7 cellular contexts compared by ENCODE assay signal in the genomic region with DNA sequence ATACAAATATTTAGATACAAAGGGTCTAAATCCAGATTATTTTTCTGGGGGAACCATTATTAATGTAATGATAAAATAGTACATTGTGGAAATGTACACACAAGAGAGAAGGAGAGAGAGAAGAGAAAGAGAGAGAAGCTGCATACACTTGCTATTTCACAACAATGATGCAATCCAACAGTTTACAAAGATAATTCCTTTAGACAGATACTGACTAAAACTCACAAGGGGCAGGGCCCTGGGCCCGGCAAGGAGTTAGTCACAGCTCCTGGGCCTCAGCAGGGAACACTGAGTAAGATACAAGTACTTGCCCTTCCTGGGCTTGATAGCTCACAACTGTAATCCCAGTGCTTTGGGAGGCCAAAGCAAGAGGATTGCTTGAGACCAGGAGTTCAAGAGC. TPM values are rescaled to one million over a fixed set of nuclear protein-coding genes. Genes with fewer than 3 reads are reported as not detected.
DNase-seq lines count a peak whose midpoint lies in the region; ATAC-seq, FAIRE-seq and TF ChIP-seq lines count a peak whose summit lies in the region.
"Not testable (repeated sequence)": the region's sequence is repeated elsewhere in the genome, so short reads cannot be mapped to it uniquely, and the experiment has no call there.

No MANE protein-coding gene starts in this region.

- H3K4me1 ChIP-seq in PC-3 (ENCODE audit: insufficient read depth, low read length); astrocyte (ENCODE audit: insufficient read depth, low read length): not testable (repeated sequence)

- CTCF ChIA-PET in PC-3 (lab: Charles Lee), result not testable (repeated sequence)

- BruUV-seq in PC-3 (replicated peaks; lab: Mats Ljungman, UMichigan), result not testable (repeated sequence)

- not testable (repeated sequence) for H3K27me3 ChIP-seq in PC-3 (ENCODE audit: low read length); astrocyte (ENCODE audit: insufficient read depth, low read length)

- DNase-seq in EL (peak; percentile 80), Kasumi-1 (lab: John Stamatoyannopoulos, UW) (peak; percentile 0), PC-3 (peak; percentile 41), astrocyte (ENCODE audit: low read depth) (peak; percentile 47), fibroblast of mammary gland (ENCODE audit: low read depth) (peak; percentile 93), iris pigment epithelial cell (ENCODE audit: low read depth) (peak; percentile 95), posterior vena cava (ENCODE audit: low spot score) (peak; percentile 87)

- FAIRE-seq in astrocyte (lab: Jason Lieb, UNC), result not testable (repeated sequence)

- not testable (repeated sequence) for H3K36me3 ChIP-seq in PC-3 (ENCODE audit: low read depth, low read length); astrocyte (ENCODE audit: insufficient read depth, low read length)

- not testable (repeated sequence) for H3K27me3 Mint-ChIP-seq in astrocyte (ENCODE audit: low read depth, unreplicated experiment)

- peak; percentile 51 for ATAC-seq in PC-3

- intact Hi-C loops in PC-3 (cut with micrococcal nuclease), result loop anchor here (5.0 kb wide), 1 partner anchor 402 kb away; a partner anchor contains a TSS
- intact Hi-C loops in posterior vena cava (cut with DNase I), result not testable (repeated sequence)

- H2AFZ ChIP-seq in PC-3 (ENCODE audit: low read length); astrocyte (ENCODE audit: low read depth, low read length): not testable (repeated sequence)

- H3K4me2 ChIP-seq in PC-3 (ENCODE audit: low read length); astrocyte (ENCODE audit: low read length): not testable (repeated sequence)

- not testable (repeated sequence) for H3K9ac ChIP-seq in PC-3 (ENCODE audit: low read length); astrocyte (ENCODE audit: low read length)

- not testable (repeated sequence) for H3F3A ChIP-seq in PC-3 (ENCODE audit: low read length, unreplicated experiment)

- H3K4me3 Mint-ChIP-seq in astrocyte (ENCODE audit: unreplicated experiment), result not testable (repeated sequence)

- not testable (repeated sequence) for H3K4me3 ChIP-seq in PC-3 (ENCODE audit: low read length); astrocyte (ENCODE audit: insufficient read depth, low read depth, low read length); fibroblast of mammary gland (ENCODE audit: control insufficient read depth, low read depth, low read length)

- H3K27ac ChIP-seq in PC-3 (ENCODE audit: low read length); astrocyte (ENCODE audit: low read depth, low read length): not testable (repeated sequence)

- not testable (repeated sequence) for H3K4me1 Mint-ChIP-seq in astrocyte (ENCODE audit: low read depth, unreplicated experiment)

- not testable (repeated sequence) for TF ChIP-seq CTCF in PC-3 (conservative IDR thresholded peaks at IDR 0.05; ENCODE audit: low read depth, low read length); astrocyte (IDR thresholded peaks at IDR 0.05; ENCODE audit: insufficient read depth, low read depth, low read length); fibroblast of mammary gland (conservative IDR thresholded peaks at IDR 0.05; ENCODE audit: control insufficient read depth, insufficient read depth, low read depth, low read length)

- H4K20me1 ChIP-seq in PC-3 (ENCODE audit: low read length); astrocyte (ENCODE audit: insufficient read depth, low read length): not testable (repeated sequence)

- H3K9me3 ChIP-seq in PC-3 (ENCODE audit: low read length); astrocyte (ENCODE audit: insufficient read depth, low read depth, low read length): not testable (repeated sequence)

- H3K36me3 Mint-ChIP-seq in astrocyte (ENCODE audit: low read depth, unreplicated experiment), result not testable (repeated sequence)

- H3K79me2 ChIP-seq in PC-3 (ENCODE audit: low read length); astrocyte (ENCODE audit: insufficient read depth, low read length): not testable (repeated sequence)

- not testable (repeated sequence) for H3K9me2 ChIP-seq in PC-3 (replicated peaks; ENCODE audit: low read length)

- H3K9me3 Mint-ChIP-seq in astrocyte (ENCODE audit: unreplicated experiment), result not testable (repeated sequence)

- peak overlapping the region; percentile 26 for H3K27ac Mint-ChIP-seq in astrocyte (ENCODE audit: unreplicated experiment)

- POLR2A ChIA-PET in PC-3 (lab: Charles Lee; ENCODE audit: unreplicated experiment), result not testable (repeated sequence)

RNA-seq across cellular contexts. Expression of a gene that starts 44.5 kb away (rescaled TPM):
- total RNA-seq in PC-3 (2014; rRNA removed), result 3.9 and 6.9 TPM in 2 replicates
- total RNA-seq in astrocyte, result 13.9 and 15.3 TPM in 2 replicates
- total RNA-seq in posterior vena cava, result 10 to 100 TPM; 12.2 to 17.3 TPM

Comparison
In these comparisons a context has a peak if more than half of its experiments do, and no peak if none do; other contexts are left out.
1. DNase-seq: peak in every context shown above with its lines; median percentile 95 in iris pigment epithelial cell; 93 in fibroblast of mammary gland; 87 in posterior vena cava; 80 in EL; 47 in astrocyte; 41 in PC-3; 0 in Kasumi-1.